In the genomic region with DNA sequence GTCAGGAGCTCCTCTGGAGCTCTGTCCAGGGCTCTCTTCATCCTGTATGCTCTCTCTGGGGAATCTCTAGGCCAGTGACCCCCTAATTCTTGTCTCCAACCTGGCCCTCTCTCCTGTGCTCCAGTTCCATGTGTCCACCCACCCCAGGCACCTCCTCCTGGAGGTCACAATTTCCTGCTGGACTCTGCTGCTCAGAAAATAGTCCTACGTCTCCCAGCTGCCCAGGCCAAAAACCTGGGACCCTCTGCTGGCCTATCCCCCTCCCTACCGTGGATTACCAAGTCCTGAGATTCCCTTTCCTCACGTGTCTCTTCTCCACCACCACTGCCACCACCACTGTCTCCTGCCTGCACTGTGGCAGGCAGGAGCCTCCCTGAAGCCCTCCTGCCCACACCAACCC, we compare ENCODE assay signal across 14 cellular contexts. TPM values are rescaled to one million over a fixed set of nuclear protein-coding genes. Genes with fewer than 3 reads are reported as not detected.
A peak's percentile ranks its signal among the peaks of the same experiment; 100 is the strongest.
DNase-seq lines count a peak whose midpoint lies in the region; ATAC-seq and TF ChIP-seq lines count a peak whose summit lies in the region.
"Had no signal": no experiment of that assay in that cellular context is flagged by ENCODE, and none has a peak within 500 bp of the region (broad histone marks: within the 10 kb centered on the region; RNA-seq: fewer than 3 reads in every experiment).

No MANE protein-coding gene starts in this region.

- DNase-seq in dorsolateral prefrontal cortex (no peak), memory B cell (ENCODE audit: low spot score in 2 of 2) (no peak), OCI-M1 (lab: John Stamatoyannopoulos, UW) (no peak)
- no peak for DNase-seq in stimulated activated CD4-positive, alpha-beta T cell treated with anti-CD3 and anti-CD28 coated beads, Interleukin-2, amount 100 ng/mL, for 24 hours
- no peak for DNase-seq in activated effector memory CD4-positive, alpha-beta T cell treated with Interleukin-2 at 50 U/mL for 16 hours
- DNase-seq: activated CD4-positive, alpha-beta T cell treated with anti-CD3 and anti-CD28 coated beads, Interleukin-2, amount 50 U/mL, for 4 hours; activated naive CD4-positive, alpha-beta T cell treated with Interleukin-2 at 50 U/mL for 16 hours; CD4-positive, alpha-beta T cell; NCI-H2029 treated with DMSO at 0.1 percent for 48 hours; T-cell had no signal

- H3K4me3 Mint-ChIP-seq in memory B cell = peak overlapping the region; percentile 0
- H3K4me3 Mint-ChIP-seq in stimulated activated memory B cell treated with anti-CD40 and anti-IgM and Interleukin-4, amounts not matched to agents 10 μg/mL and 1 μg/mL and 100 μg/mL, for 72 hours = no peak overlapping the region
- H3K4me3 Mint-ChIP-seq: CD4-positive, alpha-beta T cell; dendritic cell treated with granulocyte-macrophage colony-stimulating factor and Interleukin-4, amounts not matched to agents 40 ng/mL and 50 ng/mL, for 4 days; T-cell had no signal

- 55% methylated on average over 3 of the region's 3 CpGs for WGBS in HUES64

- H3K36me3 ChIP-seq in HUES64 (ENCODE audit: insufficient read depth, low read length) = no peaks in the 10 kb centered on the region

- H3K27ac Mint-ChIP-seq in memory B cell = peak overlapping the region; percentile 50
- H3K27ac Mint-ChIP-seq in stimulated activated memory B cell treated with anti-CD40 and anti-IgM and Interleukin-4, amounts not matched to agents 10 μg/mL and 1 μg/mL and 100 μg/mL, for 72 hours = peak overlapping the region; percentile 75
- H3K27ac Mint-ChIP-seq: CD4-positive, alpha-beta T cell; dendritic cell treated with granulocyte-macrophage colony-stimulating factor and Interleukin-4, amounts not matched to agents 40 ng/mL and 50 ng/mL, for 4 days; T-cell had no signal

- no peaks in the 10 kb centered on the region for H3K27me3 Mint-ChIP-seq in memory B cell
- H3K27me3 Mint-ChIP-seq in stimulated activated memory B cell treated with anti-CD40 and anti-IgM and Interleukin-4, amounts not matched to agents 10 μg/mL and 1 μg/mL and 100 μg/mL, for 72 hours = peaks cover 7% of the 10 kb centered on the region
- H3K27me3 Mint-ChIP-seq: CD4-positive, alpha-beta T cell; T-cell had no signal

- peaks cover 50% of the 10 kb centered on the region for H3K4me1 Mint-ChIP-seq in memory B cell
- peaks cover 63% of the 10 kb centered on the region for H3K4me1 Mint-ChIP-seq in stimulated activated memory B cell treated with anti-CD40 and anti-IgM and Interleukin-4, amounts not matched to agents 10 μg/mL and 1 μg/mL and 100 μg/mL, for 72 hours

- intact Hi-C loops in dorsolateral prefrontal cortex (cut with DNase I) = no loop called here

- no peak for TF ChIP-seq CTCF in dorsolateral prefrontal cortex (IDR thresholded peaks at IDR 0.05 in 54 of 56, conservative IDR thresholded peaks at IDR 0.05 in 2 of 56; ENCODE audit: low read depth in 1 of 56, partially characterized antibody in 56 of 56)

- H3K9me3 Mint-ChIP-seq in memory B cell = no peaks in the 10 kb centered on the region
- no peaks in the 10 kb centered on the region for H3K9me3 Mint-ChIP-seq in stimulated activated memory B cell treated with anti-CD40 and anti-IgM and Interleukin-4, amounts not matched to agents 10 μg/mL and 1 μg/mL and 100 μg/mL, for 72 hours
- H3K9me3 Mint-ChIP-seq: CD4-positive, alpha-beta T cell; dendritic cell treated with granulocyte-macrophage colony-stimulating factor and Interleukin-4, amounts not matched to agents 40 ng/mL and 50 ng/mL, for 4 days; T-cell had no signal

- H3K4me1 ChIP-seq in HUES64 (ENCODE audit: insufficient read depth, low read length) = peaks cover 70% of the 10 kb centered on the region

- peak overlapping the region; percentile 42; the same call in 1 of the 2 replicates for H3K9ac ChIP-seq in HUES64 (ENCODE audit: low read depth, low read length)

- H3K27me3 ChIP-seq in HUES64 (ENCODE audit: insufficient read depth, low read length) (no peaks in the 10 kb centered on the region), dorsolateral prefrontal cortex (no peaks in the 10 kb centered on the region)

- no peaks in the 10 kb centered on the region for H3K36me3 Mint-ChIP-seq in memory B cell
- no peaks in the 10 kb centered on the region for H3K36me3 Mint-ChIP-seq in stimulated activated memory B cell treated with anti-CD40 and anti-IgM and Interleukin-4, amounts not matched to agents 10 μg/mL and 1 μg/mL and 100 μg/mL, for 72 hours
- H3K36me3 Mint-ChIP-seq: T-cell had no signal

- ATAC-seq in memory B cell (ENCODE audit: low read depth) = no peak
- ATAC-seq in stimulated activated memory B cell treated with anti-CD40 and anti-IgM and Interleukin-4, amounts not matched to agents 10 μg/mL and 1 μg/mL and 100 μg/mL, for 72 hours = no peak
- no peak for ATAC-seq in GM21576 (IDR thresholded peaks at IDR 0.05; ENCODE audit: unreplicated experiment)
- ATAC-seq: T-cell had no signal

- no peak overlapping the region for H3K4me3 ChIP-seq in HUES64 (ENCODE audit: low read length)
- H3K4me3 ChIP-seq in dorsolateral prefrontal cortex = no peak overlapping the region

- no peaks in the 10 kb centered on the region for H3K9me3 ChIP-seq in HUES64 (ENCODE audit: insufficient read depth, low read depth, low read length)

- H3K27ac ChIP-seq in HUES64 (ENCODE audit: low read depth, low read length) (peak overlapping the region; percentile 86), dorsolateral prefrontal cortex (peak overlapping the region in 40 of 59 donors; percentile 27 to 95 (median 88))

RNA-seq across cellular contexts. Expression of gene NES, which starts 11.7 kb away (rescaled TPM):
- polyA plus RNA-seq in HUES64 (2013, experiment 1 of 2) = 116 TPM
- 122 TPM for polyA plus RNA-seq in HUES64 (2013, experiment 2 of 2)
- total RNA-seq in dorsolateral prefrontal cortex = 10 to 100 TPM in 116 of 120 experiments, 1 to 10 TPM in 4; 6.0 to 31.4 (median 15.6) TPM
- total RNA-seq: CD4-positive, alpha-beta T cell had no signal

RNA-seq across cellular contexts. Expression of gene BCAN, which starts 23.6 kb away (rescaled TPM):
- 1.6 TPM for polyA plus RNA-seq in HUES64 (2013, experiment 1 of 2)
- 2.0 TPM for polyA plus RNA-seq in HUES64 (2013, experiment 2 of 2)
- total RNA-seq in dorsolateral prefrontal cortex = 100 to 1,000 TPM in 103 of 120 experiments, 10 to 100 TPM in 17; 56.3 to 240 (median 123) TPM
- total RNA-seq: CD4-positive, alpha-beta T cell; T-cell had no signal

RNA-seq across cellular contexts. Expression of gene CRABP2, which starts 39.8 kb away (rescaled TPM):
- polyA plus RNA-seq in HUES64 (2013, experiment 1 of 2) = 229 TPM
- 318 TPM for polyA plus RNA-seq in HUES64 (2013, experiment 2 of 2)
- 10 to 100 TPM in 47 of 120 experiments, 1 to 10 TPM in 73; 1.8 to 25.0 (median 9.2) TPM for total RNA-seq in dorsolateral prefrontal cortex

RNA-seq across cellular contexts. Expression of gene HAPLN2, which starts 46.3 kb away (rescaled TPM):
- not detected for polyA plus RNA-seq in HUES64 (2013, experiment 1 of 2)
- 0.19 TPM for polyA plus RNA-seq in HUES64 (2013, experiment 2 of 2)
- total RNA-seq in dorsolateral prefrontal cortex = 100 to 1,000 TPM in 85 of 120 experiments, 10 to 100 TPM in 35; 30.2 to 650 (median 143) TPM
